28 cellular contexts compared by ENCODE assay signal in genomic region chr2:151803811-151804210, GRCh38.
"Had no signal": no experiment of that assay in that cellular context is flagged by ENCODE, and none has a peak within 500 bp of the region (broad histone marks: within the 10 kb centered on the region; RNA-seq: fewer than 3 reads in every experiment).

No MANE protein-coding gene starts in this region.

- ATAC-seq: foreskin keratinocyte; left cardiac atrium; left lung; mucosa of descending colon; natural killer cell treated with Interleukin-12 subunit alpha and Interleukin-12 subunit beta and Interleukin-15 and Interleukin-18, amount 100 ng/mL, for 72 hours; sciatic nerve; stimulated activated memory B cell treated with anti-CD40 and anti-IgM and Interleukin-4, amounts not matched to agents 10 μg/mL and 1 μg/mL and 100 μg/mL, for 72 hours; stimulated activated naive CD8-positive, alpha-beta T cell treated with anti-CD3 and anti-CD28 coated beads, Interleukin-15, Interleukin-2, amounts not matched to agents 100 U/mL and 50 U/mL, for 24 hours had no signal

- H3K27me3 Mint-ChIP-seq: dendritic cell treated with granulocyte-macrophage colony-stimulating factor and Interleukin-4, amounts not matched to agents 40 ng/mL and 50 ng/mL, for 4 days; naive B cell; natural killer cell treated with Interleukin-12 subunit alpha and Interleukin-12 subunit beta and Interleukin-15 and Interleukin-18, amount 100 ng/mL, for 72 hours; progenitor cell of endocrine pancreas; stimulated activated memory B cell treated with anti-CD40 and anti-IgM and Interleukin-4, amounts not matched to agents 10 μg/mL and 1 μg/mL and 100 μg/mL, for 72 hours; type B pancreatic cell had no signal

- H3K4me1 Mint-ChIP-seq: endodermal cell; mesothelial cell of epicardium; stimulated activated memory B cell treated with anti-CD40 and anti-IgM and Interleukin-4, amounts not matched to agents 10 μg/mL and 1 μg/mL and 100 μg/mL, for 72 hours had no signal

- FAIRE-seq: endothelial cell of umbilical vein had no signal

- H3K4me3 Mint-ChIP-seq: dendritic cell treated with granulocyte-macrophage colony-stimulating factor and Interleukin-4, amounts not matched to agents 40 ng/mL and 50 ng/mL, for 4 days; endodermal cell; mesothelial cell of epicardium; naive B cell; natural killer cell treated with Interleukin-12 subunit alpha and Interleukin-12 subunit beta and Interleukin-15 and Interleukin-18, amount 100 ng/mL, for 72 hours; neural crest cell; stimulated activated memory B cell treated with anti-CD40 and anti-IgM and Interleukin-4, amounts not matched to agents 10 μg/mL and 1 μg/mL and 100 μg/mL, for 72 hours; type B pancreatic cell had no signal

- H3K27ac ChIP-seq: colonic mucosa, esophagus muscularis mucosa, foreskin keratinocyte, left lung, neutrophil, parathyroid adenoma, right atrium auricular region, testis, tibial artery had no signal

- H3K36me3 ChIP-seq: colonic mucosa had no signal

- H3K27me3 ChIP-seq: colonic mucosa, esophagus muscularis mucosa, foreskin keratinocyte, left lung, neutrophil, right atrium auricular region, testis, tibial artery had no signal

- H3K27ac Mint-ChIP-seq: dendritic cell treated with granulocyte-macrophage colony-stimulating factor and Interleukin-4, amounts not matched to agents 40 ng/mL and 50 ng/mL, for 4 days; endodermal cell; mesothelial cell of epicardium; natural killer cell treated with Interleukin-12 subunit alpha and Interleukin-12 subunit beta and Interleukin-15 and Interleukin-18, amount 100 ng/mL, for 72 hours; progenitor cell of endocrine pancreas; stimulated activated memory B cell treated with anti-CD40 and anti-IgM and Interleukin-4, amounts not matched to agents 10 μg/mL and 1 μg/mL and 100 μg/mL, for 72 hours; type B pancreatic cell had no signal

- DNase-seq: colonic mucosa; effector CD8-positive, alpha-beta T cell; endodermal cell; foreskin keratinocyte; hypothalamus; left cardiac atrium; left lung; mesenchymal stem cell; mucosa of descending colon; naive B cell; stimulated activated CD4-positive, alpha-beta T cell treated with anti-CD3 and anti-CD28 coated beads, Interleukin-4, amount 100 ng/mL, for 4 hours; stimulated activated naive CD8-positive, alpha-beta T cell treated with anti-CD3 and anti-CD28 coated beads, Interleukin-15, Interleukin-2, amounts not matched to agents 100 U/mL and 50 U/mL, for 24 hours; substantia nigra; testis; tibial artery had no signal

- H3K9me3 Mint-ChIP-seq: dendritic cell treated with granulocyte-macrophage colony-stimulating factor and Interleukin-4, amounts not matched to agents 40 ng/mL and 50 ng/mL, for 4 days; endodermal cell; mesothelial cell of epicardium; naive B cell; natural killer cell treated with Interleukin-12 subunit alpha and Interleukin-12 subunit beta and Interleukin-15 and Interleukin-18, amount 100 ng/mL, for 72 hours; neural crest cell; stimulated activated memory B cell treated with anti-CD40 and anti-IgM and Interleukin-4, amounts not matched to agents 10 μg/mL and 1 μg/mL and 100 μg/mL, for 72 hours; type B pancreatic cell had no signal

- H3K4me1 ChIP-seq: foreskin keratinocyte, parathyroid adenoma, testis, tibial artery had no signal

- H3K4me3 ChIP-seq: colonic mucosa, esophagus muscularis mucosa, left lung, mucosa of descending colon, right atrium auricular region, testis, tibial artery had no signal

- H3K9me3 ChIP-seq: colonic mucosa, esophagus muscularis mucosa, left lung, mucosa of descending colon, neutrophil, right atrium auricular region, testis, tibial artery had no signal
